ENCODE assay signal across 29 cellular contexts in genomic region chr6:145080651-145081050, GRCh38.
"Had no signal": no experiment of that assay in that cellular context is flagged by ENCODE, and none has a peak within 500 bp of the region (broad histone marks: within the 10 kb centered on the region; RNA-seq: fewer than 3 reads in every experiment).

No MANE protein-coding gene starts in this region.

- H3K4me3 Mint-ChIP-seq: activated CD8-positive, alpha-beta T cell treated with anti-CD3 and anti-CD28 coated beads, Interleukin-2, amount 10 ng/mL, durations not matched to agents 7 days and 5 days; activated naive CD8-positive, alpha-beta T cell; activated T-cell treated with anti-CD3 and anti-CD28 coated beads, Interleukin-2, amount 50 U/mL, for 72 hours; naive B cell; nephron progenitor cell; T-helper 17 cell; WTC11 had no signal

- H3K4me3 ChIP-seq: adrenal gland, coronary artery, dorsolateral prefrontal cortex, heart right ventricle, lung, ovary, testis, transverse colon had no signal

- H3K36me3 Mint-ChIP-seq: activated naive CD8-positive, alpha-beta T cell; naive B cell; WTC11 had no signal

- H3K9me3 ChIP-seq: adrenal gland, neutrophil, ovary, testis, transverse colon had no signal

- H3K27me3 ChIP-seq: adrenal gland, brain microvascular endothelial cell, dorsolateral prefrontal cortex, heart right ventricle, neutrophil, ovary, testis, transverse colon had no signal

- FAIRE-seq: astrocyte, small intestine had no signal

- H3K27ac Mint-ChIP-seq: activated CD8-positive, alpha-beta T cell treated with anti-CD3 and anti-CD28 coated beads, Interleukin-2, amount 10 ng/mL, durations not matched to agents 7 days and 5 days; activated naive CD8-positive, alpha-beta T cell; activated T-cell treated with anti-CD3 and anti-CD28 coated beads, Interleukin-2, amount 50 U/mL, for 72 hours; naive B cell; nephron progenitor cell; progenitor cell of endocrine pancreas; T-helper 17 cell; WTC11 had no signal

- H3K9me3 Mint-ChIP-seq: activated T-cell treated with anti-CD3 and anti-CD28 coated beads, Interleukin-2, amount 50 U/mL, for 72 hours; naive B cell had no signal

- DNase-seq: activated CD4-positive, alpha-beta T cell treated with anti-CD3 and anti-CD28 coated beads, Interleukin-2, amount 50 U/mL, for 1 hour; activated CD8-positive, alpha-beta T cell treated with anti-CD3 and anti-CD28 coated beads, Interleukin-2, amount 10 ng/mL, durations not matched to agents 7 days and 5 days; activated naive CD4-positive, alpha-beta T cell treated with Interleukin-2 at 50 U/mL for 16 hours; activated T-cell treated with anti-CD3 and anti-CD28 coated beads for 4 hours; activated T-cell treated with anti-CD3 and anti-CD28 coated beads, Interleukin-2, amount 50 U/mL, for 72 hours; adrenal gland; brain microvascular endothelial cell; dorsolateral prefrontal cortex; effector memory CD4-positive, alpha-beta T cell; foreskin fibroblast; heart right ventricle; naive B cell; nephron progenitor cell; ovary; retina; small intestine; stimulated activated CD4-positive, alpha-beta T cell treated with anti-CD3 and anti-CD28 coated beads, Interleukin-2, amount 100 ng/mL, for 24 hours; stimulated activated naive CD4-positive, alpha-beta T cell; T-helper 17 cell; T1000; testis; transverse colon had no signal

- H3K4me1 ChIP-seq: adrenal gland, heart right ventricle, testis, transverse colon had no signal

- H3K36me3 ChIP-seq: adrenal gland, brain microvascular endothelial cell, heart right ventricle, neutrophil, ovary, transverse colon had no signal

- H3K4me1 Mint-ChIP-seq: naive B cell, nephron progenitor cell, T-helper 17 cell had no signal

- H3K27ac ChIP-seq: adrenal gland, brain microvascular endothelial cell, coronary artery, dorsolateral prefrontal cortex, heart right ventricle, neutrophil, ovary, testis, transverse colon had no signal

- H3K27me3 Mint-ChIP-seq: progenitor cell of endocrine pancreas had no signal
